ENCODE assay signal across 8 cellular contexts in the genomic region with DNA sequence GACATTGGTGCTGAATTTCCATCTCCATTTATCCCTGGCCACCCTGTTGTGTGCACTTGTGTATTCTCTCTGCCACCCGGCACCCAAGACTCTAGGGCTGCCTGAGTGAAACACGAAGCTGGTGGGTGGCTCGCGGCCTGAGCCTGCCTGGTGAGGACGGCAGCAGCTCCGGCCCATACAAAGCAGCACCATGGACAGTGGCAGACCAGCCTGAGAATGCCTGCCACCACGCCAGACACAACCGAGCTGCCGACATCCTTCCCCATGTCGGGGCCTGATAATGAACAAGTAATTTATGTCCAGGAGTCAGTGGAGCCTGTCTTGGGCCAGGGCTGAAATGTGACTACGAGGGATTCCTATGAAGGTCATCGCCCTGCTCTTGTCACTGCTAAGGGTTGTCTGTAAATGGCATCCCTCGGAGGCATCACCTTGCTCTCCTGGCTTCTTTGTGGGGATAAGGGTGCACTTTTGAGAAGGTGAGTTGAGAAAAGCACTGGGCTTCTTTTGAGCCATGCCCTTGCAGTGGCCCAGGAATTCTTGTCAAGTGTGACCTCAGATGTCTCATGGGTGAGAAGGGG.
DNase-seq lines count a peak whose midpoint lies in the region; ATAC-seq, FAIRE-seq and TF ChIP-seq lines count a peak whose summit lies in the region.
"Had no signal": no experiment of that assay in that cellular context is flagged by ENCODE, and none has a peak within 500 bp of the region (broad histone marks: within the 10 kb centered on the region; RNA-seq: fewer than 3 reads in every experiment).

No MANE protein-coding gene starts in this region.

- H3K4me3 ChIP-seq in trophoblast cell (ENCODE audit: low read depth, low read length), result no peak overlapping the region
- H3K4me3 ChIP-seq: pancreas had no signal

- H3K23ac ChIP-seq in trophoblast cell (ENCODE audit: low read length), result no peak overlapping the region

- H4K91ac ChIP-seq in trophoblast cell (ENCODE audit: low read depth, low read length), result no peak overlapping the region

- no peak overlapping the region for H2BK120ac ChIP-seq in trophoblast cell (ENCODE audit: insufficient read depth, low read length, poor library complexity)

- H2AK5ac ChIP-seq in trophoblast cell (ENCODE audit: low read length), result no peak overlapping the region

- no peak for TF ChIP-seq POLR2A in H54 (IDR thresholded peaks at IDR 0.05; ENCODE audit: low read depth, low read length)
- no peak for TF ChIP-seq POLR2A in erythroblast (IDR thresholded peaks at IDR 0.05; ENCODE audit: low read length)

- H2BK5ac ChIP-seq in trophoblast cell (ENCODE audit: low read depth, low read length, poor library complexity), result no peak overlapping the region

- no peaks in the 10 kb centered on the region for H3K79me2 ChIP-seq in trophoblast cell (ENCODE audit: control insufficient read depth, insufficient read depth, low read length, poor library complexity)

- no peak overlapping the region for H3K4ac ChIP-seq in trophoblast cell (ENCODE audit: low read depth, low read length)

- no peak overlapping the region for H4K12ac ChIP-seq in trophoblast cell (ENCODE audit: low read depth, low read length)

- H3K18ac ChIP-seq in trophoblast cell (ENCODE audit: low read length), result no peak overlapping the region

- no peak overlapping the region for H2AFZ ChIP-seq in trophoblast cell (ENCODE audit: insufficient read depth, low read length, poor library complexity)

- no CpG with 5 or more reads among the region's 13 CpGs for WGBS in trophoblast cell (ENCODE audit: extremely low coverage, insufficient coverage, insufficient read length)

- H3K27ac ChIP-seq in trophoblast cell (ENCODE audit: low read depth, low read length), result no peak overlapping the region
- H3K27ac ChIP-seq: pancreas had no signal

- no peak overlapping the region for H3K4me2 ChIP-seq in trophoblast cell (ENCODE audit: low read length)

- H2BK12ac ChIP-seq in trophoblast cell (ENCODE audit: low read length), result no peak overlapping the region

- H3K79me1 ChIP-seq in trophoblast cell (ENCODE audit: low read length), result no peaks in the 10 kb centered on the region

- H3K9me3 ChIP-seq in trophoblast cell (ENCODE audit: insufficient read depth, low read depth, low read length), result no peaks in the 10 kb centered on the region
- H3K9me3 ChIP-seq: pancreas had no signal

- DNase-seq in H54 (ENCODE audit: insufficient read length, low spot score), result peak; percentile 23
- DNase-seq in RPMI8226, result peak; percentile 68
- peak; percentile 40 to 45 for DNase-seq in erythroblast (lab: John Stamatoyannopoulos, UW)
- DNase-seq in trophoblast cell, result peak; percentile 11 to 61
- no peak for DNase-seq in NCI-H146 (lab: John Stamatoyannopoulos, UW)
- DNase-seq in C1 segment of cervical spinal cord (lab: John Stamatoyannopoulos, UW), result no peak

- ATAC-seq in GM21576 (IDR thresholded peaks at IDR 0.05; ENCODE audit: unreplicated experiment), result no peak

- H3K4me1 ChIP-seq in trophoblast cell (ENCODE audit: control insufficient read depth in 1 of 2, insufficient read depth in 2 of 2, low read length in 2 of 2), result no peaks in the 10 kb centered on the region
- H3K4me1 ChIP-seq: pancreas had no signal

- no peaks in the 10 kb centered on the region for H3K36me3 ChIP-seq in trophoblast cell (ENCODE audit: control insufficient read depth in 1 of 2, insufficient read depth in 2 of 2, low read length in 2 of 2)
- H3K36me3 ChIP-seq: pancreas had no signal

- H3K9ac ChIP-seq in trophoblast cell (ENCODE audit: low read length), result no peak overlapping the region

- FAIRE-seq in H54 (lab: Jason Lieb, UNC), result no peak
- FAIRE-seq: pancreas had no signal

- no peak overlapping the region for H3K14ac ChIP-seq in trophoblast cell (ENCODE audit: low read length)

- no peaks in the 10 kb centered on the region for H3K27me3 ChIP-seq in trophoblast cell (ENCODE audit: insufficient read depth, low read length)

- no peak overlapping the region for H4K8ac ChIP-seq in trophoblast cell (ENCODE audit: low read depth, low read length)

Comparison
In these comparisons a context has a peak if more than half of its experiments do, and no peak if none do; other contexts are left out.
1. DNase-seq: peak in H54 (single experiment), RPMI8226 (single experiment), erythroblast (2 of 2) and trophoblast cell (2 of 2); none in NCI-H146 (single experiment) and C1 segment of cervical spinal cord (0 of 14).